ENCODE assay signal across 12 cellular contexts in genomic region chr16:86680137-86680536, GRCh38.
DNase-seq lines count a peak whose midpoint lies in the region; ATAC-seq and TF ChIP-seq lines count a peak whose summit lies in the region.
"Had no signal": no experiment of that assay in that cellular context is flagged by ENCODE, and none has a peak within 500 bp of the region (broad histone marks: within the 10 kb centered on the region; RNA-seq: fewer than 3 reads in every experiment).

No MANE protein-coding gene starts in this region.

- no peaks in the 10 kb centered on the region for H3K9me3 Mint-ChIP-seq in stimulated activated effector memory CD8-positive, alpha-beta T cell treated with anti-CD3 and anti-CD28 coated beads, Interleukin-12 subunit alpha, Interleukin-12 subunit beta, amount 100 ng/mL, for 72 hours
- H3K9me3 Mint-ChIP-seq: activated T-cell treated with anti-CD3 and anti-CD28 coated beads, Interleukin-2, amount 50 U/mL, for 24 hours had no signal

- WGBS in heart left ventricle, 4 donors = 28 to 39% (median 33%) methylated on average over 4 of the region's 4 CpGs

- peak; percentile 75 for DNase-seq in GM04504 (ENCODE audit: low read depth)
- peak; percentile 84 for DNase-seq in astrocyte of the hippocampus (ENCODE audit: low read depth, low spot score)
- peak in 2 of 5 donors; percentile 58 to 62 for DNase-seq in heart left ventricle
- DNase-seq in stimulated activated effector memory CD8-positive, alpha-beta T cell treated with anti-CD3 and anti-CD28 coated beads, Interleukin-12 subunit alpha, Interleukin-12 subunit beta, amount 100 ng/mL, for 72 hours (ENCODE audit: low spot score in 2 of 2) = no peak
- no peak for DNase-seq in NCI-H1930 (lab: John Stamatoyannopoulos, UW)
- DNase-seq: activated CD4-positive, CD25-positive, alpha-beta regulatory T cell; activated T-cell treated with anti-CD3 and anti-CD28 coated beads, Interleukin-2, amount 50 U/mL, for 24 hours had no signal

- H3K4me3 Mint-ChIP-seq in stimulated activated effector memory CD8-positive, alpha-beta T cell treated with anti-CD3 and anti-CD28 coated beads, Interleukin-12 subunit alpha, Interleukin-12 subunit beta, amount 100 ng/mL, for 72 hours = no peak overlapping the region
- H3K4me3 Mint-ChIP-seq: activated T-cell treated with anti-CD3 and anti-CD28 coated beads, Interleukin-2, amount 50 U/mL, for 24 hours had no signal

- H3K36me3 ChIP-seq in heart left ventricle (no peaks in the 10 kb centered on the region), skeletal muscle satellite cell (ENCODE audit: insufficient read depth, low read length) (no peaks in the 10 kb centered on the region)

- H3K36me3 Mint-ChIP-seq in stimulated activated effector memory CD8-positive, alpha-beta T cell treated with anti-CD3 and anti-CD28 coated beads, Interleukin-12 subunit alpha, Interleukin-12 subunit beta, amount 100 ng/mL, for 72 hours = no peaks in the 10 kb centered on the region

- H3K27ac Mint-ChIP-seq in stimulated activated effector memory CD8-positive, alpha-beta T cell treated with anti-CD3 and anti-CD28 coated beads, Interleukin-12 subunit alpha, Interleukin-12 subunit beta, amount 100 ng/mL, for 72 hours = no peak overlapping the region
- H3K27ac Mint-ChIP-seq: activated T-cell treated with anti-CD3 and anti-CD28 coated beads, Interleukin-2, amount 50 U/mL, for 24 hours had no signal

- peaks cover 0 to 6% (median 0%) of the 10 kb centered on the region in 12 donors for H3K9me3 ChIP-seq in heart left ventricle
- H3K9me3 ChIP-seq in skeletal muscle satellite cell (replicated peaks; ENCODE audit: low read length) = no peaks in the 10 kb centered on the region

- peak overlapping the region in 11 of 12 donors; percentile 52 to 86 (median 74) for H3K27ac ChIP-seq in heart left ventricle
- H3K27ac ChIP-seq: hepatocyte had no signal

- peak; percentile 27 to 81 (median 76) for ATAC-seq in heart left ventricle
- ATAC-seq in stimulated activated effector memory CD8-positive, alpha-beta T cell treated with anti-CD3 and anti-CD28 coated beads, Interleukin-12 subunit alpha, Interleukin-12 subunit beta, amount 100 ng/mL, for 72 hours = no peak
- no peak for ATAC-seq in GM18520 (IDR thresholded peaks at IDR 0.05; ENCODE audit: unreplicated experiment)
- no peak for ATAC-seq in GM21526 (IDR thresholded peaks at IDR 0.05; ENCODE audit: low FRiP score, unreplicated experiment)

- TF ChIP-seq CTCF in heart left ventricle (IDR thresholded peaks at IDR 0.05) = no peak

- H3K4me3 ChIP-seq in heart left ventricle (peak overlapping the region in 2 of 12 donors; percentile 7 to 37), skeletal muscle satellite cell (ENCODE audit: low read length) (peak overlapping the region; percentile 25)
- H3K4me3 ChIP-seq: hepatocyte, skin epidermis had no signal

- peak overlapping the region; percentile 67 for H3K4me2 ChIP-seq in skeletal muscle satellite cell (ENCODE audit: low read length)
- H3K4me2 ChIP-seq: hepatocyte had no signal

- H3K9ac ChIP-seq in skeletal muscle satellite cell (ENCODE audit: low read depth, low read length) = peak overlapping the region; percentile 85

- no peaks in the 10 kb centered on the region for H3K4me1 Mint-ChIP-seq in stimulated activated effector memory CD8-positive, alpha-beta T cell treated with anti-CD3 and anti-CD28 coated beads, Interleukin-12 subunit alpha, Interleukin-12 subunit beta, amount 100 ng/mL, for 72 hours

- H3K4me1 ChIP-seq in heart left ventricle (peaks cover 0 to 30% (median 0%) of the 10 kb centered on the region in 12 donors), skeletal muscle satellite cell (ENCODE audit: control insufficient read depth, insufficient read depth, low read length) (peaks cover 46% of the 10 kb centered on the region)

- no peak for TF ChIP-seq POLR2A in heart left ventricle (IDR thresholded peaks at IDR 0.05)

- intact Hi-C loops in heart left ventricle (cut with DNase I) = no loop called here

- H3K27me3 ChIP-seq in heart left ventricle (peaks cover 0 to 15% (median 0%) of the 10 kb centered on the region in 9 donors), skeletal muscle satellite cell (ENCODE audit: control insufficient read depth, insufficient read depth, low read length) (no peaks in the 10 kb centered on the region)

Comparison
In these comparisons a context has a peak if more than half of its experiments do, and no peak if none do; other contexts are left out.
1. DNase-seq: peak in GM04504 (single experiment) and astrocyte of the hippocampus (single experiment); none in stimulated activated effector memory CD8-positive, alpha-beta T cell treated with anti-CD3 and anti-CD28 coated beads, Interleukin-12 subunit alpha, Interleukin-12 subunit beta, amount 100 ng/mL, for 72 hours (0 of 2) and NCI-H1930 (0 of 2).
2. ATAC-seq: peak in heart left ventricle (4 of 4); none in stimulated activated effector memory CD8-positive, alpha-beta T cell treated with anti-CD3 and anti-CD28 coated beads, Interleukin-12 subunit alpha, Interleukin-12 subunit beta, amount 100 ng/mL, for 72 hours (single experiment), GM18520 (single experiment) and GM21526 (single experiment).